In genomic region chr7:100965051-100965722, GRCh38 we compare ENCODE assay signal across 13 cellular contexts. TPM values are rescaled to one million over a fixed set of nuclear protein-coding genes. Genes with fewer than 3 reads are reported as not detected.
A peak's percentile ranks its signal among the peaks of the same experiment; 100 is the strongest.
DNase-seq lines count a peak whose midpoint lies in the region; ATAC-seq and TF ChIP-seq lines count a peak whose summit lies in the region.
"Had no signal": no experiment of that assay in that cellular context is flagged by ENCODE, and none has a peak within 500 bp of the region (broad histone marks: within the 10 kb centered on the region; RNA-seq: fewer than 3 reads in every experiment).

No MANE protein-coding gene starts in this region.

- H3K9me3 Mint-ChIP-seq in Calu3 (ENCODE audit: low read depth, unreplicated experiment) (no peaks in the 10 kb centered on the region), neural crest cell (no peaks in the 10 kb centered on the region), CD14-positive monocyte (peaks cover 0 to 15% (median 5%) of the 10 kb centered on the region in 7 donors)

- H3K27me3 Mint-ChIP-seq in Calu3 (ENCODE audit: unreplicated experiment): peaks cover 54% of the 10 kb centered on the region
- peaks cover 80% of the 10 kb centered on the region for H3K27me3 Mint-ChIP-seq in neural crest cell (ENCODE audit: low read depth)
- H3K27me3 Mint-ChIP-seq in CD14-positive monocyte (ENCODE audit: low read depth in 3 of 3): peaks cover 56 to 62% (median 57%) of the 10 kb centered on the region in 3 donors

- no peak for TF ChIP-seq POLR2A in NB4 (IDR thresholded peaks at IDR 0.05; ENCODE audit: extremely low read depth, insufficient read length)
- no peak for TF ChIP-seq POLR2A in esophagus muscularis mucosa (IDR thresholded peaks at IDR 0.05; ENCODE audit: low read depth)

- no peak for DNase-seq in Calu3
- peak; percentile 6 for DNase-seq in NB4 (ENCODE audit: low read depth)
- DNase-seq in esophagus muscularis mucosa (ENCODE audit: extremely low spot score): no peak
- DNase-seq in neural crest cell (ENCODE audit: low read depth, low spot score): no peak
- DNase-seq in GM03348 (ENCODE audit: low spot score): no peak
- no peak for DNase-seq in CD14-positive monocyte (ENCODE audit: low spot score)
- DNase-seq: NCI-H510A treated with DMSO at 0.1 percent for 48 hours, testis had no signal

- 19% methylated on average over 25 of the region's 25 CpGs for WGBS in esophagus muscularis mucosa

- H3K27ac Mint-ChIP-seq in Calu3 (ENCODE audit: unreplicated experiment): no peak overlapping the region
- H3K27ac Mint-ChIP-seq in neural crest cell (ENCODE audit: unreplicated experiment): no peak overlapping the region
- H3K27ac Mint-ChIP-seq in CD14-positive monocyte: no peak overlapping the region

- no peak for TF ChIP-seq CTCF in Calu3 (IDR thresholded peaks at IDR 0.05; ENCODE audit: unreplicated experiment)
- no peak for TF ChIP-seq CTCF in NB4 (IDR thresholded peaks at IDR 0.05; ENCODE audit: low read depth, low read length)
- TF ChIP-seq CTCF in esophagus muscularis mucosa (IDR thresholded peaks at IDR 0.05): no peak
- no peak for TF ChIP-seq CTCF in neural crest cell (conservative IDR thresholded peaks at IDR 0.05)
- no peak for TF ChIP-seq CTCF in CD14-positive monocyte (IDR thresholded peaks at IDR 0.05)

- no peaks in the 10 kb centered on the region for H3K9me3 ChIP-seq in esophagus muscularis mucosa
- H3K9me3 ChIP-seq: testis had no signal

- H3K4me3 ChIP-seq in NB4 (ENCODE audit: low read depth, low read length): no peak overlapping the region
- H3K4me3 ChIP-seq in esophagus muscularis mucosa: peak overlapping the region; percentile 29 to 51 (median 38)

- ATAC-seq in GM21360 (IDR thresholded peaks at IDR 0.05; ENCODE audit: unreplicated experiment) (no peak), GM21526 (IDR thresholded peaks at IDR 0.05; ENCODE audit: low FRiP score, unreplicated experiment) (no peak)

- TF ChIP-seq EP300 in esophagus muscularis mucosa (IDR thresholded peaks at IDR 0.05): no peak

- no peaks in the 10 kb centered on the region for H3K36me3 ChIP-seq in esophagus muscularis mucosa

- H3K4me1 Mint-ChIP-seq in Calu3 (ENCODE audit: low read depth, unreplicated experiment) (no peaks in the 10 kb centered on the region), neural crest cell (peaks cover 21% of the 10 kb centered on the region), CD14-positive monocyte (peaks cover 10% of the 10 kb centered on the region)

- peaks cover 12 to 18% (median 17%) of the 10 kb centered on the region in 4 donors for H3K4me1 ChIP-seq in esophagus muscularis mucosa

- H3K36me3 Mint-ChIP-seq in Calu3 (ENCODE audit: insufficient read depth, unreplicated experiment) (peaks cover 6% of the 10 kb centered on the region), neural crest cell (ENCODE audit: low read depth) (no peaks in the 10 kb centered on the region), CD14-positive monocyte (peaks cover 4 to 6% of the 10 kb centered on the region in 2 donors)

- no peak overlapping the region for H3K27ac ChIP-seq in esophagus muscularis mucosa (replicated peaks in 1 of 4)
- H3K27ac ChIP-seq: KMS-11, testis had no signal

- peaks cover 9 to 94% (median 43%) of the 10 kb centered on the region in 4 donors for H3K27me3 ChIP-seq in esophagus muscularis mucosa

- CTCF ChIA-PET in Calu3 (lab: Charles Lee): interaction anchor here (1.1 kb wide), 1 partner anchor 112 kb away, joined by 6 read pairs; no protein-coding TSS in a partner anchor

- intact Hi-C loops in Calu3 (cut with micrococcal nuclease; ENCODE audit: unreplicated experiment) (loop anchor here (5.0 to 10.0 kb wide), 2 partner anchors 70 to 92 kb away; partner anchors contain the start of gene ACHE), esophagus muscularis mucosa (cut with DNase I) (loop anchor here (5.0 kb wide), 1 partner anchor 92 kb away; no protein-coding TSS in a partner anchor), CD14-positive monocyte (cut with micrococcal nuclease) (loop anchor here in 1 of 2 donors (5.0 kb wide), 1 partner anchor 92 kb away; no protein-coding TSS in a partner anchor)

- peak overlapping the region; percentile 67 for H3K4me3 Mint-ChIP-seq in Calu3 (ENCODE audit: low read depth, unreplicated experiment)
- H3K4me3 Mint-ChIP-seq in neural crest cell: peak overlapping the region; percentile 69
- H3K4me3 Mint-ChIP-seq in CD14-positive monocyte: peak overlapping the region in 1 of 2 donors; percentile 88

- BruUV-seq in Calu3 (replicated peaks; lab: Mats Ljungman, UMichigan): no TSS peak

RNA-seq across cellular contexts. Expression of gene MUC12, which starts 4.2 kb away (rescaled TPM):
- 0.59 and 1.3 TPM in 2 replicates for total RNA-seq in Calu3 (2022)
- total RNA-seq in esophagus muscularis mucosa: 1 to 10 TPM in 2 of 4 donors, not detected in 2; 1.1 to 2.5 TPM
- 4.9 and 7.8 TPM in 2 replicates for total RNA-seq in neural crest cell
- polyA plus RNA-seq in CD14-positive monocyte: not detected
- total RNA-seq: SK-MEL-5 had no signal

RNA-seq across cellular contexts. Expression of gene MUC3A, which starts 15.9 kb away (rescaled TPM):
- 6.3 and 12.7 TPM in 2 replicates for total RNA-seq in Calu3 (2022)
- total RNA-seq in esophagus muscularis mucosa: under 1 TPM in 2 of 4 donors, not detected in 2; under 0.01 to 0.23 TPM
- 0.16 TPM in 1 of 2 replicates, not detected in the other for total RNA-seq in neural crest cell
- not detected for polyA plus RNA-seq in CD14-positive monocyte
- total RNA-seq: SK-MEL-5 had no signal

RNA-seq across cellular contexts. Expression of gene MUC17, which starts 54.7 kb away (rescaled TPM):
- total RNA-seq in Calu3 (2022) (not detected in 2 replicates), esophagus muscularis mucosa (under 1 TPM in 1 of 4 donors, not detected in 3; 0.06 TPM), neural crest cell (not detected in 2 replicates)
- not detected for polyA plus RNA-seq in CD14-positive monocyte
- total RNA-seq: bronchial epithelial cell, SK-MEL-5 had no signal
